In genomic region chr12:11650279-11650696, GRCh38 we compare ENCODE assay signal across 8 cellular contexts. TPM values are rescaled to one million over a fixed set of nuclear protein-coding genes. Genes with fewer than 3 reads are reported as not detected.
DNase-seq lines count a peak whose midpoint lies in the region; ATAC-seq, FAIRE-seq and TF ChIP-seq lines count a peak whose summit lies in the region.

No MANE protein-coding gene starts in this region.

- DNase-seq in SJCRH30, result peak; percentile 22 to 49
- peak; percentile 53 for DNase-seq in endothelial cell (ENCODE audit: low spot score)
- no peak for DNase-seq in NOMO-1 treated with DMSO at 0.1 percent for 48 hours (lab: John Stamatoyannopoulos, UW; ENCODE audit: unreplicated experiment)
- no peak for DNase-seq in left lobe of liver (ENCODE audit: low spot score)
- no peak for DNase-seq in frontal cortex (ENCODE audit: low spot score in 2 of 2)
- DNase-seq in pons (ENCODE audit: low spot score), result no peak

- H3K27ac Mint-ChIP-seq in endothelial cell (ENCODE audit: unreplicated experiment), result peak overlapping the region; percentile 99

- H3K27me3 Mint-ChIP-seq in endothelial cell (ENCODE audit: unreplicated experiment), result peaks cover 10% of the 10 kb centered on the region

- H3K27me3 ChIP-seq in SJCRH30 (no peaks in the 10 kb centered on the region), parathyroid adenoma (ENCODE audit: control insufficient read depth, insufficient read depth, low read length) (no peaks in the 10 kb centered on the region)

- H3K79me2 ChIP-seq in parathyroid adenoma, result peaks cover 18% of the 10 kb centered on the region

- peaks cover 4% of the 10 kb centered on the region; the same call in 1 of the 2 replicates for H3K4me1 ChIP-seq in SJCRH30
- peaks cover 10% of the 10 kb centered on the region for H3K4me1 ChIP-seq in parathyroid adenoma

- H3K9me3 Mint-ChIP-seq in endothelial cell (ENCODE audit: unreplicated experiment), result no peaks in the 10 kb centered on the region

- no peak for ATAC-seq in left lobe of liver

- H3K27ac ChIP-seq in SJCRH30 (peak overlapping the region; percentile 63; the same call in 1 of the 2 replicates), parathyroid adenoma (peak overlapping the region; percentile 90)

- peak overlapping the region; percentile 87 for H3K4me2 ChIP-seq in parathyroid adenoma (ENCODE audit: low read length)

- H3K9ac ChIP-seq in parathyroid adenoma, result no peak overlapping the region

- peak overlapping the region; percentile 90 for H3K4me3 ChIP-seq in GM08714 (ENCODE audit: low read length)
- peak overlapping the region; percentile 88 for H3K4me3 ChIP-seq in SJCRH30
- H3K4me3 ChIP-seq in parathyroid adenoma (ENCODE audit: low read depth, low read length), result peak overlapping the region; percentile 81

- H3K9me3 ChIP-seq in SJCRH30 (replicated peaks) (no peaks in the 10 kb centered on the region), parathyroid adenoma (ENCODE audit: control insufficient read depth, low read length) (no peaks in the 10 kb centered on the region)

- TF ChIP-seq CTCF in endothelial cell (IDR thresholded peaks at IDR 0.05; ENCODE audit: unreplicated experiment), result no peak
- TF ChIP-seq CTCF in parathyroid adenoma (IDR thresholded peaks at IDR 0.05), result no peak

- H3K36me3 ChIP-seq in SJCRH30 (no peaks in the 10 kb centered on the region), parathyroid adenoma (ENCODE audit: control insufficient read depth, insufficient read depth, low read length) (no peaks in the 10 kb centered on the region)

- FAIRE-seq in frontal cortex (lab: Jason Lieb, UNC), result no peak

- peaks cover 12% of the 10 kb centered on the region for H3K36me3 Mint-ChIP-seq in endothelial cell (ENCODE audit: low read depth, unreplicated experiment)

- H2AFZ ChIP-seq in parathyroid adenoma, result peak overlapping the region; percentile 76

- peak overlapping the region; percentile 98 for H3K4me3 Mint-ChIP-seq in endothelial cell (ENCODE audit: unreplicated experiment)

- peaks cover 49% of the 10 kb centered on the region for H3K4me1 Mint-ChIP-seq in endothelial cell (ENCODE audit: unreplicated experiment)

RNA-seq across cellular contexts. Expression of gene ETV6, which starts 0.8 kb away (rescaled TPM):
- total RNA-seq in SJCRH30 (2014; rRNA removed; shearing (Covaris generic)), result 5.1 and 5.6 TPM in 2 replicates
- total RNA-seq in endothelial cell (ENCODE audit: unreplicated experiment), result 98.7 TPM
- total RNA-seq in left lobe of liver, result 10.8 TPM
- total RNA-seq in frontal cortex, result 2.9 TPM

Comparison
In these comparisons a context has a peak if more than half of its experiments do, and no peak if none do; other contexts are left out.
1. DNase-seq: peak in SJCRH30 (2 of 2) and endothelial cell (single experiment); none in NOMO-1 treated with DMSO at 0.1 percent for 48 hours (single experiment), left lobe of liver (single experiment), frontal cortex (0 of 2) and pons (single experiment).
2. Peak in every context shown above with its lines, with median percentiles within 50 percentile points of each other: H3K4me3 ChIP-seq.